Comparison of ENCODE assay signal across 8 cellular contexts in genomic region chr2:165698621-165698946, GRCh38.
DNase-seq lines count a peak whose midpoint lies in the region; ATAC-seq and TF ChIP-seq lines count a peak whose summit lies in the region.

No MANE protein-coding gene starts in this region.

- H3K36me3 Mint-ChIP-seq in stimulated activated effector memory CD8-positive, alpha-beta T cell treated with anti-CD3 and anti-CD28 coated beads, Interleukin-12 subunit alpha, Interleukin-12 subunit beta, amount 100 ng/mL, for 72 hours: no peaks in the 10 kb centered on the region

- H4K20me1 ChIP-seq in DND-41 (ENCODE audit: insufficient read depth, low read length): no peaks in the 10 kb centered on the region

- ATAC-seq in DND-41 (ENCODE audit: insufficient read depth, low read depth): peak; percentile 73; the same call in 1 of the 3 replicates
- ATAC-seq in GM19455 (IDR thresholded peaks at IDR 0.05; ENCODE audit: unreplicated experiment): peak; percentile 87
- ATAC-seq in HG03460 (IDR thresholded peaks at IDR 0.05; ENCODE audit: unreplicated experiment): peak; percentile 81
- no peak for ATAC-seq in stimulated activated effector memory CD8-positive, alpha-beta T cell treated with anti-CD3 and anti-CD28 coated beads, Interleukin-12 subunit alpha, Interleukin-12 subunit beta, amount 100 ng/mL, for 72 hours

- in situ Hi-C loops in brain microvascular endothelial cell (cut with HindIII; ENCODE audit: low pct_ligation_motif_present, low sequenced_read_pairs): no loop called here

- H3K79me2 ChIP-seq in DND-41 (ENCODE audit: insufficient read depth, low read length): no peaks in the 10 kb centered on the region

- TF ChIP-seq POLR2A in uterus (IDR thresholded peaks at IDR 0.05): no peak

- H3K9me3 Mint-ChIP-seq in stimulated activated effector memory CD8-positive, alpha-beta T cell treated with anti-CD3 and anti-CD28 coated beads, Interleukin-12 subunit alpha, Interleukin-12 subunit beta, amount 100 ng/mL, for 72 hours: no peaks in the 10 kb centered on the region

- H3K27ac ChIP-seq in DND-41 (ENCODE audit: low read length): no peak overlapping the region
- no peak overlapping the region for H3K27ac ChIP-seq in brain microvascular endothelial cell
- no peak overlapping the region for H3K27ac ChIP-seq in uterus

- no peak overlapping the region for H3K9ac ChIP-seq in DND-41 (ENCODE audit: low read depth, low read length)

- H3K4me2 ChIP-seq in DND-41 (ENCODE audit: insufficient read depth, low read length): no peak overlapping the region

- DNase-seq in DND-41: peak; percentile 11
- DNase-seq in NCI-H446 treated with DMSO at 0.1 percent for 48 hours (lab: John Stamatoyannopoulos, UW): peak; percentile 80
- DNase-seq in brain microvascular endothelial cell: peak; percentile 62
- peak; percentile 60 for DNase-seq in iris pigment epithelial cell (ENCODE audit: low read depth)
- DNase-seq in uterus: peak in 1 of 2 donors; percentile 19
- no peak for DNase-seq in stimulated activated effector memory CD8-positive, alpha-beta T cell treated with anti-CD3 and anti-CD28 coated beads, Interleukin-12 subunit alpha, Interleukin-12 subunit beta, amount 100 ng/mL, for 72 hours (ENCODE audit: low spot score in 2 of 2)

- no peak overlapping the region for H3K4me3 ChIP-seq in DND-41 (ENCODE audit: low read depth in 1 of 2, low read length in 2 of 2)
- H3K4me3 ChIP-seq in brain microvascular endothelial cell (ENCODE audit: low read depth, low read length): no peak overlapping the region
- H3K4me3 ChIP-seq in uterus: no peak overlapping the region

- H3K4me1 ChIP-seq in DND-41 (ENCODE audit: insufficient read depth, low read length) (no peaks in the 10 kb centered on the region), uterus (no peaks in the 10 kb centered on the region)

- H3K27ac Mint-ChIP-seq in stimulated activated effector memory CD8-positive, alpha-beta T cell treated with anti-CD3 and anti-CD28 coated beads, Interleukin-12 subunit alpha, Interleukin-12 subunit beta, amount 100 ng/mL, for 72 hours: no peak overlapping the region

- peak; percentile 57 for TF ChIP-seq CTCF in DND-41 (IDR thresholded peaks at IDR 0.05; ENCODE audit: borderline replicate concordance, extremely low read depth, low read length, poor library complexity, severe bottlenecking)
- peak; percentile 76 for TF ChIP-seq CTCF in brain microvascular endothelial cell (IDR thresholded peaks at IDR 0.05; ENCODE audit: low read depth, low read length, missing control alignments)
- peak; percentile 33 to 54 (median 37) for TF ChIP-seq CTCF in uterus (IDR thresholded peaks at IDR 0.05)

- H3K4me3 Mint-ChIP-seq in stimulated activated effector memory CD8-positive, alpha-beta T cell treated with anti-CD3 and anti-CD28 coated beads, Interleukin-12 subunit alpha, Interleukin-12 subunit beta, amount 100 ng/mL, for 72 hours: no peak overlapping the region

- peak overlapping the region; percentile 47; the same call in 1 of the 2 replicates for H2AFZ ChIP-seq in DND-41 (ENCODE audit: low read depth, low read length)

- H3K9me3 ChIP-seq in DND-41 (ENCODE audit: insufficient read depth, low read length, severe bottlenecking) (no peaks in the 10 kb centered on the region), uterus (no peaks in the 10 kb centered on the region)

- H3K27me3 ChIP-seq in DND-41 (ENCODE audit: insufficient read depth, low read length, poor library complexity) (peaks cover 5% of the 10 kb centered on the region), brain microvascular endothelial cell (replicated peaks) (no peaks in the 10 kb centered on the region), uterus (no peaks in the 10 kb centered on the region)

- H3K4me1 Mint-ChIP-seq in stimulated activated effector memory CD8-positive, alpha-beta T cell treated with anti-CD3 and anti-CD28 coated beads, Interleukin-12 subunit alpha, Interleukin-12 subunit beta, amount 100 ng/mL, for 72 hours: no peaks in the 10 kb centered on the region

- intact Hi-C loops in uterus (cut with DNase I; ENCODE audit: low total_unique reads): no loop called here

- H3K36me3 ChIP-seq in DND-41 (ENCODE audit: insufficient read depth, low read length) (no peaks in the 10 kb centered on the region), brain microvascular endothelial cell (replicated peaks) (no peaks in the 10 kb centered on the region), uterus (no peaks in the 10 kb centered on the region)

Comparison
In these comparisons a context has a peak if more than half of its experiments do, and no peak if none do; other contexts are left out.
1. DNase-seq: peak in DND-41 (single experiment), NCI-H446 treated with DMSO at 0.1 percent for 48 hours (single experiment), brain microvascular endothelial cell (single experiment) and iris pigment epithelial cell (single experiment); none in stimulated activated effector memory CD8-positive, alpha-beta T cell treated with anti-CD3 and anti-CD28 coated beads, Interleukin-12 subunit alpha, Interleukin-12 subunit beta, amount 100 ng/mL, for 72 hours (0 of 2).
2. Peak in every context shown above with its lines, with median percentiles within 50 percentile points of each other: CTCF ChIP-seq.